Comparison of ENCODE assay signal across 10 cellular contexts in genomic region chr1:90729484-90730246, GRCh38. TPM values are rescaled to one million over a fixed set of nuclear protein-coding genes. Genes with fewer than 3 reads are reported as not detected.
DNase-seq lines count a peak whose midpoint lies in the region; ATAC-seq and TF ChIP-seq lines count a peak whose summit lies in the region.
"Had no signal": no experiment of that assay in that cellular context is flagged by ENCODE, and none has a peak within 500 bp of the region (broad histone marks: within the 10 kb centered on the region; RNA-seq: fewer than 3 reads in every experiment).

No MANE protein-coding gene starts in this region.

- H2BK5ac ChIP-seq in IMR-90 (ENCODE audit: low read depth, low read length, poor library complexity, severe bottlenecking) = no peak overlapping the region

- H3K9me3 Mint-ChIP-seq in effector memory CD8-positive, alpha-beta T cell = peaks cover 4 to 7% of the 10 kb centered on the region in 2 donors

- ATAC-seq in IMR-90 (ENCODE audit: low read depth) = no peak
- ATAC-seq in effector memory CD8-positive, alpha-beta T cell (replicated peaks) = peak; percentile 40
- no peak for ATAC-seq in psoas muscle
- no peak for ATAC-seq in HG03045 (IDR thresholded peaks at IDR 0.05; ENCODE audit: unreplicated experiment)
- ATAC-seq in body of pancreas = no peak

- peak overlapping the region; percentile 79 to 80 for H3K4me3 Mint-ChIP-seq in effector memory CD8-positive, alpha-beta T cell

- H3K36me3 Mint-ChIP-seq in effector memory CD8-positive, alpha-beta T cell (ENCODE audit: insufficient read depth) = peaks cover 37% of the 10 kb centered on the region

- H3K18ac ChIP-seq in IMR-90 (ENCODE audit: low read depth, low read length) = no peak overlapping the region

- H3K9me3 ChIP-seq in IMR-90 (ENCODE audit: control insufficient read depth, insufficient read depth, low read length) (peaks cover 6% of the 10 kb centered on the region; the same call in 1 of the 2 replicates), psoas muscle (no peaks in the 10 kb centered on the region), body of pancreas (no peaks in the 10 kb centered on the region), vagina (no peaks in the 10 kb centered on the region)

- no peak overlapping the region for H3K27ac Mint-ChIP-seq in effector memory CD8-positive, alpha-beta T cell

- no peak overlapping the region for H2AK9ac ChIP-seq in IMR-90 (replicated peaks; ENCODE audit: low read depth, low read length, poor library complexity)

- no peak overlapping the region for H4K5ac ChIP-seq in IMR-90 (ENCODE audit: low read depth, low read length)

- H3K4me1 ChIP-seq in IMR-90 (ENCODE audit: control insufficient read depth, insufficient read depth, low read length) (0 out of 2 replicates have a peak, but pooled peaks cover 1% of the 10 kb centered on the region), psoas muscle (peaks cover 26% of the 10 kb centered on the region), body of pancreas (peaks cover 31% of the 10 kb centered on the region), vagina (peaks cover 40% of the 10 kb centered on the region)

- H3K36me3 ChIP-seq in IMR-90 (ENCODE audit: control insufficient read depth, insufficient read depth, low read length) (no peaks in the 10 kb centered on the region), psoas muscle (ENCODE audit: insufficient read depth in 1 of 2, low read depth in 1 of 2) (no peaks in the 10 kb centered on the region), body of pancreas (replicated peaks in 1 of 2; ENCODE audit: insufficient read depth in 1 of 2, low read depth in 2 of 2) (no peaks in the 10 kb centered on the region), vagina (no peaks in the 10 kb centered on the region)

- no peak overlapping the region for H3K4me2 ChIP-seq in IMR-90 (ENCODE audit: low read depth, low read length)

- H4K8ac ChIP-seq in IMR-90 (ENCODE audit: low read depth in 2 of 2, low read length in 2 of 2) = no peak overlapping the region

- no peak overlapping the region for H3K23ac ChIP-seq in IMR-90 (ENCODE audit: low read depth, low read length)

- POLR2A ChIA-PET in IMR-90 (lab: Charles Lee; ENCODE audit: unreplicated experiment) = no interaction called here

- CTCF ChIA-PET in IMR-90 (lab: Yijun Ruan, JAX) = interaction anchor here (0.7 to 1.2 kb wide), 3 partner anchors 114 to 675 kb away, joined by 3 read pairs; partner anchors contain the start of gene HFM1

- no peaks in the 10 kb centered on the region for H4K20me1 ChIP-seq in IMR-90 (ENCODE audit: insufficient read depth, low read length)

- H2AK5ac ChIP-seq in IMR-90 (ENCODE audit: low read depth, low read length) = no peak overlapping the region

- no peak overlapping the region for H2BK20ac ChIP-seq in IMR-90 (ENCODE audit: low read depth, low read length)

- H3K4me3 ChIP-seq in IMR-90 (ENCODE audit: insufficient read depth, low read depth, low read length) (no peak overlapping the region), psoas muscle (peak overlapping the region; percentile 44), body of pancreas (no peak overlapping the region), vagina (peak overlapping the region in 1 of 2 donors; percentile 13)

- dilution Hi-C loops in IMR-90 (cut with HindIII; ENCODE audit: low sequenced_read_pairs, unreplicated experiment) = no loop called here

- peaks cover 36 to 42% of the 10 kb centered on the region in 2 donors for H3K4me1 Mint-ChIP-seq in effector memory CD8-positive, alpha-beta T cell (ENCODE audit: low read depth in 2 of 2)

- H3K27me3 ChIP-seq in IMR-90 (ENCODE audit: control insufficient read depth, insufficient read depth, low read length) (peaks cover 74% of the 10 kb centered on the region), psoas muscle (ENCODE audit: insufficient read depth in 3 of 3, low read length in 2 of 3) (peaks cover 7 to 99% (median 46%) of the 10 kb centered on the region in 3 donors), body of pancreas (peaks cover 3 to 67% of the 10 kb centered on the region in 2 donors), vagina (peaks cover 33% of the 10 kb centered on the region)

- TF ChIP-seq CTCF in GM12873 (IDR thresholded peaks at IDR 0.05; ENCODE audit: insufficient read depth, low read depth, low read length, missing control alignments) (peak; percentile 54), IMR-90 (conservative IDR thresholded peaks at IDR 0.05; ENCODE audit: low read depth, low read length) (0 out of 2 replicates have a peak, but pooled peaks have one; percentile 18), psoas muscle (IDR thresholded peaks at IDR 0.05) (peak; percentile 16), body of pancreas (IDR thresholded peaks at IDR 0.05) (peak in 2 of 7 experiments; percentile 11 to 26), vagina (IDR thresholded peaks at IDR 0.05) (peak in 1 of 3 experiments; percentile 7)

- no peak for TF ChIP-seq POLR2A in IMR-90 (IDR thresholded peaks at IDR 0.05; ENCODE audit: low read depth, low read length)
- no peak for TF ChIP-seq POLR2A in body of pancreas (IDR thresholded peaks at IDR 0.05)
- no peak for TF ChIP-seq POLR2A in vagina (IDR thresholded peaks at IDR 0.05)

- no peaks in the 10 kb centered on the region for H3K9me1 ChIP-seq in IMR-90 (ENCODE audit: insufficient read depth, low read length)

- H3K27me3 Mint-ChIP-seq in effector memory CD8-positive, alpha-beta T cell = peaks cover 85 to 91% of the 10 kb centered on the region in 2 donors

- no peak overlapping the region for H3K14ac ChIP-seq in IMR-90 (replicated peaks; ENCODE audit: low read depth, low read length)

- in situ Hi-C loops in IMR-90 (cut with MboI; ENCODE audit: low sequenced_read_pairs) = loop anchor here (10.0 kb wide), 2 partner anchors 235 to 435 kb away; no protein-coding TSS in a partner anchor

- no peak for DNase-seq in IMR-90
- no peak for DNase-seq in effector memory CD8-positive, alpha-beta T cell
- no peak for DNase-seq in psoas muscle
- no peak for DNase-seq in body of pancreas
- DNase-seq in inferior parietal cortex (ENCODE audit: extremely low spot score) = no peak
- no peak for DNase-seq in vagina (ENCODE audit: extremely low spot score in 2 of 2)
- DNase-seq: NCI-H345 had no signal

- no peak overlapping the region for H3K56ac ChIP-seq in IMR-90 (ENCODE audit: extremely low read depth, insufficient read depth, low read length)

- H4K91ac ChIP-seq in IMR-90 (ENCODE audit: insufficient read depth, low read depth, low read length) = no peak overlapping the region

- no peak for TF ChIP-seq RAD21 in IMR-90 (IDR thresholded peaks at IDR 0.05; ENCODE audit: low read length)

- H3K79me1 ChIP-seq in IMR-90 (ENCODE audit: low read depth in 1 of 2, low read length in 2 of 2) = no peaks in the 10 kb centered on the region

- H3K4ac ChIP-seq in IMR-90 (ENCODE audit: low read depth, low read length) = no peak overlapping the region

- H3K9ac ChIP-seq in IMR-90 (ENCODE audit: low read depth, low read length) = no peak overlapping the region

- 6% methylated on average over 11 of the region's 37 CpGs; no CpG with 5 or more reads in 1 of the 2 experiments for WGBS in IMR-90 (ENCODE audit: extremely low coverage in 2 of 2, insufficient read length in 1 of 2), 2 experiments
- 18 to 21% (median 21%) methylated on average over 37 of the region's 37 CpGs for WGBS in psoas muscle, 3 donors
- 18 to 22% methylated on average over 37 of the region's 37 CpGs for WGBS in body of pancreas, 2 donors

- intact Hi-C loops in IMR-90 (cut with micrococcal nuclease) = loop anchor here (5.0 to 10.0 kb wide), 2 partner anchors 123 to 545 kb away; no protein-coding TSS in a partner anchor
- intact Hi-C loops in psoas muscle (cut with DNase I) = loop anchor here in 1 of 2 donors (10.0 kb wide), 1 partner anchor 435 kb away; no protein-coding TSS in a partner anchor
- intact Hi-C loops in body of pancreas (cut with DNase I) = no loop called here
- intact Hi-C loops in vagina (cut with DNase I) = no loop called here

- H2BK120ac ChIP-seq in IMR-90 (ENCODE audit: low read depth, low read length) = no peak overlapping the region

- no peak overlapping the region for H2BK15ac ChIP-seq in IMR-90 (ENCODE audit: low read depth, low read length)

- BruUV-seq in IMR-90 (replicated peaks; lab: Mats Ljungman, UMichigan) = no TSS peak

- H2AFZ ChIP-seq in IMR-90 (replicated peaks; ENCODE audit: low read length, poor library complexity) = no peak overlapping the region

- H3K27ac ChIP-seq in IMR-90 (ENCODE audit: insufficient read depth, low read length) (no peak overlapping the region), psoas muscle (no peak overlapping the region), body of pancreas (no peak overlapping the region), vagina (no peak overlapping the region)

TF ChIP-seq in IMR-90, 13 proteins besides CTCF, POLR2A, EP300 and RAD21 (continues in another document):
- TF ChIP-seq CEBPB (IDR thresholded peaks at IDR 0.05; ENCODE audit: low read depth, low read length) (no peak), RCOR1 (IDR thresholded peaks at IDR 0.05; ENCODE audit: insufficient replicate concordance, low read length) (no peak), BHLHE40 (IDR thresholded peaks at IDR 0.05; ENCODE audit: low read depth, low read length) (no peak), MXI1 (IDR thresholded peaks at IDR 0.05; ENCODE audit: borderline replicate concordance, low read depth, low read length) (no peak), MAFK (IDR thresholded peaks at IDR 0.05; ENCODE audit: low read depth, low read length) (no peak), MAZ (IDR thresholded peaks at IDR 0.05; ENCODE audit: borderline replicate concordance, low read depth, low read length) (no peak), RFX5 (IDR thresholded peaks at IDR 0.05; ENCODE audit: low read depth, low read length) (no peak), SMC3 (IDR thresholded peaks at IDR 0.05; ENCODE audit: low read depth, low read length) (no peak), USF2 (IDR thresholded peaks at IDR 0.05; ENCODE audit: low read depth, low read length) (no peak), FOS (IDR thresholded peaks at IDR 0.05; ENCODE audit: low read depth, low read length) (no peak), NFE2L2 (IDR thresholded peaks at IDR 0.05; ENCODE audit: low read depth, low read length) (no peak)

RNA-seq across cellular contexts. Expression of gene BARHL2, which starts 12.6 kb away (rescaled TPM):
- total RNA-seq in IMR-90 (2012; rRNA removed) (not detected in 2 replicates), psoas muscle (not detected), body of pancreas (not detected), vagina (not detected)
- polyA plus RNA-seq in IMR-90 (2012; rRNA removed) (not detected in 2 replicates), psoas muscle (not detected)
- polyA plus RNA-seq in IMR-90 (2012; cell fraction: cytosol; rRNA removed) = not detected in 2 replicates
- polyA plus RNA-seq in IMR-90 (2012; cell fraction: nucleus; rRNA removed; ENCODE audit: low replicate concordance) = not detected in 2 replicates
- total RNA-seq: pulmonary artery endothelial cell had no signal
